ENCODE assay signal across 16 cellular contexts in the genomic region with DNA sequence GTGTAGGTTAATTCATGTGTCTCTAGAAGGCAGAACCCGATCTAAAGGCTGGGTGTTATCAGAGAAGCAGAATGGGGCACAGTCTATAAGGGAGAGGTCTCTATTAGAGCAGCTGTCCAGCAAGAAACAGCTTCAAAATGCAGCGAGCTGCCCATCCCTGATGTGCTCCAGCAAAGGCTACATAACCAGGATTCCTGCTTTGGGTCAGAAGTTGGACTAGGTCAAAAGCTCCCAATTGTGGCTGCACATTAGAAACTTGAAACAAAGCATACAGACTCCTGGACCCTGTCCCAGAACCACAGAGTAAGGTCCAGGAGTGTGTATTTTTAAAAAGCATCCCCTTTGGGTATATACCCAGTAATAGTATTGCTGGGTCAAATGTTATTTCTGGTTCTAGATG.
A peak's percentile ranks its signal among the peaks of the same experiment; 100 is the strongest.
DNase-seq lines count a peak whose midpoint lies in the region; ATAC-seq and TF ChIP-seq lines count a peak whose summit lies in the region.
"Had no signal": no experiment of that assay in that cellular context is flagged by ENCODE, and none has a peak within 500 bp of the region (broad histone marks: within the 10 kb centered on the region; RNA-seq: fewer than 3 reads in every experiment).

No MANE protein-coding gene starts in this region.

- WGBS in esophagus muscularis mucosa, result 51% methylated on average over 2 of the region's 2 CpGs

- peaks cover 43% of the 10 kb centered on the region for H3K36me3 Mint-ChIP-seq in CD4-positive, alpha-beta T cell (ENCODE audit: low read depth)

- peak overlapping the region; percentile 61 for H3K4me3 Mint-ChIP-seq in CD4-positive, alpha-beta T cell

- no peaks in the 10 kb centered on the region for H3K27me3 Mint-ChIP-seq in CD4-positive, alpha-beta T cell

- no peaks in the 10 kb centered on the region for H3K36me3 ChIP-seq in Peyer's patch
- H3K36me3 ChIP-seq in esophagus muscularis mucosa, result no peaks in the 10 kb centered on the region

- no peak for DNase-seq in CD4-positive, alpha-beta T cell
- DNase-seq in Peyer's patch (no peak), esophagus muscularis mucosa (ENCODE audit: extremely low spot score) (peak; percentile 70), renal cortical epithelial cell (ENCODE audit: low read depth) (peak; percentile 59), DMS79 (lab: John Stamatoyannopoulos, UW) (no peak), NCI-H128 (lab: John Stamatoyannopoulos, UW; ENCODE audit: unreplicated experiment) (no peak)
- DNase-seq: activated T-cell treated with anti-CD3 and anti-CD28 coated beads, Interleukin-2, amount 50 U/mL, for 1 hour; COR-L47; NCI-H2081; NK-92 treated with Interleukin-12 subunit alpha and Interleukin-12 subunit beta, amount 100 ng/mL, for 24 hours; posterior cingulate gyrus; T1000 had no signal

- no peak for TF ChIP-seq POLR2A in Peyer's patch (IDR thresholded peaks at IDR 0.05)
- TF ChIP-seq POLR2A in esophagus muscularis mucosa (IDR thresholded peaks at IDR 0.05; ENCODE audit: low read depth), result no peak

- H3K4me1 ChIP-seq in Peyer's patch, result peaks cover 0 to 46% (median 10%) of the 10 kb centered on the region in 4 donors
- peaks cover 4 to 75% (median 74%) of the 10 kb centered on the region in 4 donors for H3K4me1 ChIP-seq in esophagus muscularis mucosa

- peaks cover 92% of the 10 kb centered on the region for H3K4me1 Mint-ChIP-seq in CD4-positive, alpha-beta T cell (ENCODE audit: low read depth)

- no peaks in the 10 kb centered on the region for H3K9me3 Mint-ChIP-seq in CD4-positive, alpha-beta T cell

- H3K9me3 ChIP-seq in CD4-positive, alpha-beta T cell (ENCODE audit: control insufficient read depth, low read length), result no peaks in the 10 kb centered on the region
- H3K9me3 ChIP-seq in Peyer's patch (no peaks in the 10 kb centered on the region), esophagus muscularis mucosa (no peaks in the 10 kb centered on the region)

- POLR2A ChIA-PET in CD4-positive, alpha-beta T cell (lab: Charles Lee), result interaction anchor here (0.6 to 29.8 kb wide), 17 partner anchors 9 to 295 kb away, joined by 3 to 754 read pairs (median 7); a partner anchor contains a TSS

- TF ChIP-seq CTCF in CD4-positive, alpha-beta T cell (IDR thresholded peaks at IDR 0.05), result no peak
- TF ChIP-seq CTCF in Peyer's patch (IDR thresholded peaks at IDR 0.05) (no peak), esophagus muscularis mucosa (IDR thresholded peaks at IDR 0.05) (no peak)

- peak overlapping the region; percentile 84 for H3K27ac ChIP-seq in CD4-positive, alpha-beta T cell (ENCODE audit: low read depth, low read length)
- H3K27ac ChIP-seq in Peyer's patch (peak overlapping the region; percentile 46 to 84 (median 66)), esophagus muscularis mucosa (replicated peaks in 1 of 4) (peak overlapping the region; percentile 5 to 59 (median 26))

- peak overlapping the region; percentile 98 for H3K27ac Mint-ChIP-seq in CD4-positive, alpha-beta T cell

- no peak overlapping the region for H3K4me3 ChIP-seq in Peyer's patch
- H3K4me3 ChIP-seq in esophagus muscularis mucosa, result no peak overlapping the region
- H3K4me3 ChIP-seq: K562, lung had no signal

- intact Hi-C loops in CD4-positive, alpha-beta T cell (cut with DNase I, micrococcal nuclease), result loop anchor here in 1 of 2 experiments (5.0 kb wide), 1 partner anchor 32 kb away; no protein-coding TSS in a partner anchor
- intact Hi-C loops in esophagus muscularis mucosa (cut with DNase I), result no loop called here

- ATAC-seq in CD4-positive, alpha-beta T cell (ENCODE audit: poor library complexity), result no peak
- no peak for ATAC-seq in GM19023 (IDR thresholded peaks at IDR 0.05; ENCODE audit: unreplicated experiment)
- ATAC-seq in HG02571 (IDR thresholded peaks at IDR 0.05; ENCODE audit: unreplicated experiment), result no peak
- ATAC-seq: K562 had no signal

- TF ChIP-seq EP300 in esophagus muscularis mucosa (IDR thresholded peaks at IDR 0.05), result no peak

- H3K27me3 ChIP-seq in CD4-positive, alpha-beta T cell (ENCODE audit: control insufficient read depth, insufficient read depth, low read length), result no peaks in the 10 kb centered on the region
- H3K27me3 ChIP-seq in Peyer's patch (no peaks in the 10 kb centered on the region), esophagus muscularis mucosa (no peaks in the 10 kb centered on the region)

- CTCF ChIA-PET in CD4-positive, alpha-beta T cell (lab: Charles Lee), result interaction anchor here (1.1 to 5.4 kb wide), 5 partner anchors 9 to 105 kb away, joined by 4 to 24 read pairs (median 5); a partner anchor contains a TSS

Comparison
In these comparisons a context has a peak if more than half of its experiments do, and no peak if none do; other contexts are left out.
1. DNase-seq: peak in esophagus muscularis mucosa (single experiment) and renal cortical epithelial cell (single experiment); none in CD4-positive, alpha-beta T cell (0 of 10), Peyer's patch (0 of 3), DMS79 (single experiment) and NCI-H128 (single experiment).
2. H3K27ac ChIP-seq: peak in every context shown above with its lines; median percentile 84 in CD4-positive, alpha-beta T cell; 66 in Peyer's patch; 26 in esophagus muscularis mucosa.